In genomic region chr11:1226981-1227550, GRCh38 we compare ENCODE assay signal across 16 cellular contexts. TPM values are rescaled to one million over a fixed set of nuclear protein-coding genes. Genes with fewer than 3 reads are reported as not detected.
A peak's percentile ranks its signal among the peaks of the same experiment; 100 is the strongest.
DNase-seq lines count a peak whose midpoint lies in the region; ATAC-seq and TF ChIP-seq lines count a peak whose summit lies in the region.
"Had no signal": no experiment of that assay in that cellular context is flagged by ENCODE, and none has a peak within 500 bp of the region (broad histone marks: within the 10 kb centered on the region; RNA-seq: fewer than 3 reads in every experiment).

No MANE protein-coding gene starts in this region.

- DNase-seq in AG04449 (ENCODE audit: low read depth, low spot score): no peak
- peak; percentile 71 for DNase-seq in GM23338 (ENCODE audit: low spot score)
- DNase-seq in chondrocyte (ENCODE audit: low spot score): peak; percentile 69
- peak; percentile 19 to 49 (median 44) for DNase-seq in right lobe of liver
- DNase-seq in NCI-H2171 treated with DMSO at 0.1 percent for 48 hours (lab: John Stamatoyannopoulos, UW): no peak
- no peak for DNase-seq in activated T-helper 2 cell treated with anti-CD3 and anti-CD28 coated beads, Interferon-gamma antibody, Interleukin-2, Interleukin-4, amounts not matched to agents 10 μg/mL and 5 μg/mL and 100 μg/mL, durations not matched to agents 14 hours and 24 hours and 36 hours (ENCODE audit: low spot score)
- DNase-seq in SHP77 (lab: John Stamatoyannopoulos, UW): no peak
- DNase-seq: activated CD8-positive, alpha-beta memory T cell treated with anti-CD3 and anti-CD28 coated beads, Interleukin-2, amount 50 U/mL, for 48 hours; amniotic stem cell; NCI-H2029; occipital lobe; T1000; testis had no signal

- no peak overlapping the region for H3K4me3 ChIP-seq in AG04449 (ENCODE audit: low read depth, low read length)
- no peak overlapping the region for H3K4me3 ChIP-seq in GM23338
- no peak overlapping the region for H3K4me3 ChIP-seq in right lobe of liver
- H3K4me3 ChIP-seq: testis had no signal

- H2AFZ ChIP-seq in GM23338: no peak overlapping the region

- no peaks in the 10 kb centered on the region for H4K20me1 ChIP-seq in GM23338 (replicated peaks; ENCODE audit: insufficient read depth)

- H3K27ac ChIP-seq in GM23338 (ENCODE audit: low read depth) (no peak overlapping the region), right lobe of liver (no peak overlapping the region)
- H3K27ac ChIP-seq: testis had no signal

- TF ChIP-seq CTCF in AG04449 (IDR thresholded peaks at IDR 0.05; ENCODE audit: insufficient read depth, low read length, missing control alignments): peak; percentile 38
- peak in 1 of 2 experiments; percentile 26; a peak in 2 of 4 replicates for TF ChIP-seq CTCF in GM23338 (conservative IDR thresholded peaks at IDR 0.05; ENCODE audit: low read depth in 2 of 2)
- TF ChIP-seq CTCF in chondrocyte (IDR thresholded peaks at IDR 0.05): peak; percentile 63
- TF ChIP-seq CTCF in right lobe of liver (IDR thresholded peaks at IDR 0.05): no peak

- no peaks in the 10 kb centered on the region for H3F3A ChIP-seq in GM23338 (replicated peaks; ENCODE audit: low read depth)

- H3K4me1 Mint-ChIP-seq in GM23338: peaks cover 3% of the 10 kb centered on the region
- H3K4me1 Mint-ChIP-seq in chondrocyte (ENCODE audit: low read depth): no peaks in the 10 kb centered on the region
- H3K4me1 Mint-ChIP-seq in activated T-helper 2 cell treated with anti-CD3 and anti-CD28 coated beads, Interferon-gamma antibody, Interleukin-2, Interleukin-4, amounts not matched to agents 10 μg/mL and 5 μg/mL and 100 μg/mL, durations not matched to agents 14 hours and 24 hours and 36 hours (ENCODE audit: low read depth): no peaks in the 10 kb centered on the region

- no peaks in the 10 kb centered on the region for H3K4me1 ChIP-seq in GM23338 (ENCODE audit: insufficient read depth)
- no peaks in the 10 kb centered on the region for H3K4me1 ChIP-seq in right lobe of liver

- H3K4me2 ChIP-seq in GM23338: no peak overlapping the region

- ATAC-seq in GM23338 (peak; percentile 61), right lobe of liver (no peak), GM19324 (IDR thresholded peaks at IDR 0.05; ENCODE audit: low FRiP score, unreplicated experiment) (no peak)

- H3K27me3 ChIP-seq in GM23338 (ENCODE audit: insufficient read depth) (no peaks in the 10 kb centered on the region), right lobe of liver (no peaks in the 10 kb centered on the region)
- H3K27me3 ChIP-seq: testis had no signal

- no peaks in the 10 kb centered on the region for H3K79me2 ChIP-seq in GM23338 (replicated peaks; ENCODE audit: insufficient read depth)

- TF ChIP-seq POLR2A in right lobe of liver (IDR thresholded peaks at IDR 0.05): no peak

- no peaks in the 10 kb centered on the region for H3K36me3 ChIP-seq in GM23338 (ENCODE audit: insufficient read depth)
- H3K36me3 ChIP-seq in right lobe of liver: no peaks in the 10 kb centered on the region

- 78% methylated on average over 7 of the region's 23 CpGs for WGBS in right lobe of liver (ENCODE audit: insufficient coverage, low coverage, low lambda C conversion rate, missing lambda C conversion rate)

- POLR2A ChIA-PET in AG04449 (lab: Yijun Ruan, JAX): no interaction called here

- CTCF ChIA-PET in AG04449 (lab: Yijun Ruan, JAX): no interaction called here

- H3K9me2 ChIP-seq in GM23338 (ENCODE audit: insufficient read depth): no peaks in the 10 kb centered on the region

- H3K27ac Mint-ChIP-seq in GM23338 (no peak overlapping the region), chondrocyte (ENCODE audit: unreplicated experiment) (no peak overlapping the region)
- H3K27ac Mint-ChIP-seq in activated T-helper 2 cell treated with anti-CD3 and anti-CD28 coated beads, Interferon-gamma antibody, Interleukin-2, Interleukin-4, amounts not matched to agents 10 μg/mL and 5 μg/mL and 100 μg/mL, durations not matched to agents 14 hours and 24 hours and 36 hours: no peak overlapping the region
- H3K27ac Mint-ChIP-seq: CD4-positive, alpha-beta T cell had no signal

- intact Hi-C loops in right lobe of liver (cut with DNase I): no loop called here
- intact Hi-C loops in activated T-helper 2 cell treated with anti-CD3 and anti-CD28 coated beads, Interferon-gamma antibody, Interleukin-2, Interleukin-4, amounts not matched to agents 10 μg/mL and 5 μg/mL and 100 μg/mL, durations not matched to agents 14 hours and 24 hours and 36 hours (cut with micrococcal nuclease): no loop called here

- H3K4me3 Mint-ChIP-seq in GM23338 (no peak overlapping the region), chondrocyte (ENCODE audit: unreplicated experiment) (no peak overlapping the region)
- H3K4me3 Mint-ChIP-seq in activated T-helper 2 cell treated with anti-CD3 and anti-CD28 coated beads, Interferon-gamma antibody, Interleukin-2, Interleukin-4, amounts not matched to agents 10 μg/mL and 5 μg/mL and 100 μg/mL, durations not matched to agents 14 hours and 24 hours and 36 hours (ENCODE audit: low read depth): no peak overlapping the region
- H3K4me3 Mint-ChIP-seq: CD4-positive, alpha-beta T cell had no signal

- H3K9me3 ChIP-seq in right lobe of liver: no peaks in the 10 kb centered on the region
- H3K9me3 ChIP-seq: testis had no signal

- H3K36me3 Mint-ChIP-seq in GM23338 (ENCODE audit: low read depth): no peaks in the 10 kb centered on the region
- H3K36me3 Mint-ChIP-seq in chondrocyte (ENCODE audit: low read depth): no peaks in the 10 kb centered on the region
- no peaks in the 10 kb centered on the region for H3K36me3 Mint-ChIP-seq in activated T-helper 2 cell treated with anti-CD3 and anti-CD28 coated beads, Interferon-gamma antibody, Interleukin-2, Interleukin-4, amounts not matched to agents 10 μg/mL and 5 μg/mL and 100 μg/mL, durations not matched to agents 14 hours and 24 hours and 36 hours (ENCODE audit: low read depth)

- no peaks in the 10 kb centered on the region for H3K9me3 Mint-ChIP-seq in GM23338
- no peaks in the 10 kb centered on the region for H3K9me3 Mint-ChIP-seq in chondrocyte (ENCODE audit: low read depth)
- no peaks in the 10 kb centered on the region for H3K9me3 Mint-ChIP-seq in activated T-helper 2 cell treated with anti-CD3 and anti-CD28 coated beads, Interferon-gamma antibody, Interleukin-2, Interleukin-4, amounts not matched to agents 10 μg/mL and 5 μg/mL and 100 μg/mL, durations not matched to agents 14 hours and 24 hours and 36 hours
- H3K9me3 Mint-ChIP-seq: CD4-positive, alpha-beta T cell had no signal

- H3K27me3 Mint-ChIP-seq in GM23338 (ENCODE audit: insufficient read depth, low read depth, poor library complexity) (peaks cover 1% of the 10 kb centered on the region), chondrocyte (ENCODE audit: low read depth) (peaks cover 8% of the 10 kb centered on the region)
- no peaks in the 10 kb centered on the region for H3K27me3 Mint-ChIP-seq in activated T-helper 2 cell treated with anti-CD3 and anti-CD28 coated beads, Interferon-gamma antibody, Interleukin-2, Interleukin-4, amounts not matched to agents 10 μg/mL and 5 μg/mL and 100 μg/mL, durations not matched to agents 14 hours and 24 hours and 36 hours (ENCODE audit: low read depth)
- H3K27me3 Mint-ChIP-seq: CD4-positive, alpha-beta T cell had no signal

TF ChIP-seq in GM23338, 12 proteins besides CTCF, POLR2A, EP300 and RAD21 (continues in another document):
- no peak for TF ChIP-seq POLR2AphosphoS5 (IDR thresholded peaks at IDR 0.05; ENCODE audit: low read depth)

RNA-seq across cellular contexts. Expression of gene MUC5B, which starts 4.2 kb away (rescaled TPM):
- total RNA-seq in GM23338 (2014; rRNA removed; shearing (Covaris generic)): 0.90 TPM in 1 of 2 replicates, not detected in the other
- polyA plus RNA-seq in GM23338 (2016; fragmentation: Nextera tagmentation; extraction: Ambion mirVana): 0.05 and 0.18 TPM in 2 replicates
- not detected in 3 replicates for total RNA-seq in chondrocyte
- total RNA-seq in right lobe of liver: 1 to 10 TPM in 2 of 6 experiments, under 1 TPM in 4; 0.06 to 3.7 (median 0.78) TPM
- not detected in 2 replicates for total RNA-seq in activated T-helper 2 cell treated with anti-CD3 and anti-CD28 coated beads, Interferon-gamma antibody, Interleukin-2, Interleukin-4, amounts not matched to agents 10 μg/mL and 5 μg/mL and 100 μg/mL, durations not matched to agents 14 hours and 24 hours and 36 hours
- total RNA-seq: CD4-positive, alpha-beta T cell; epithelial cell of proximal tubule; occipital lobe had no signal

Comparison
In these comparisons a context has a peak if more than half of its experiments do, and no peak if none do; other contexts are left out.
1. DNase-seq: peak in GM23338 (single experiment), chondrocyte (single experiment) and right lobe of liver (3 of 3); none in AG04449 (single experiment), NCI-H2171 treated with DMSO at 0.1 percent for 48 hours (single experiment), activated T-helper 2 cell treated with anti-CD3 and anti-CD28 coated beads, Interferon-gamma antibody, Interleukin-2, Interleukin-4, amounts not matched to agents 10 μg/mL and 5 μg/mL and 100 μg/mL, durations not matched to agents 14 hours and 24 hours and 36 hours (single experiment) and SHP77 (0 of 2).
2. CTCF ChIP-seq: peak in AG04449 (single experiment) and chondrocyte (single experiment); none in right lobe of liver (0 of 4).